In the genomic region with DNA sequence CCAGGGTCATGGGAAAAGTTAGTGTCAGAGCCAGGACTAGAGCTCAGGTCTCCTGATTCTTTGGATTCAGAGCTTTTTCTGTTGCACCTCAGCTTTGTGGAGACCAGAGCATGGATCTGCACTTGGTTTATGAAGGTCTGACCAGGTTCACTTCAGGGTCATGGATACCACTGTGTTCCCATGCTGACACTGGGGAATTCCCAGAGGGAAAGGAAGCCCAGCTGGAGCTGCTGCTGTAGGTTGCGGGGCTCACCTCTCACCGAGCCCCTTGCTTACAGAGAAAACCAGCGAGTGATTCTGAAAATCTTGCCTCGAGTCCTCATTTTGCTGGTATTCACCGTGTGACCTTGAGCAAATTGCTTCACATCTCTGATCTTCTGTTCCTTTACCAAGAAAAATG, we compare ENCODE assay signal across 25 cellular contexts.
DNase-seq lines count a peak whose midpoint lies in the region; ATAC-seq and TF ChIP-seq lines count a peak whose summit lies in the region.
"Had no signal": no experiment of that assay in that cellular context is flagged by ENCODE, and none has a peak within 500 bp of the region (broad histone marks: within the 10 kb centered on the region; RNA-seq: fewer than 3 reads in every experiment).

No MANE protein-coding gene starts in this region.

- CTCF ChIA-PET in CD4-positive, alpha-beta memory T cell (lab: Charles Lee; ENCODE audit: partially characterized antibody): interaction anchor here (1.4 to 2.2 kb wide), 3 partner anchors 36 to 272 kb away, joined by 3 to 9 read pairs (median 3); no protein-coding TSS in a partner anchor
- CTCF ChIA-PET in HEK293 (lab: Yijun Ruan, JAX): interaction anchor here (0.7 kb wide), 2 partner anchors 16 to 228 kb away, joined by 3 read pairs; no protein-coding TSS in a partner anchor

- no peak for DNase-seq in CD4-positive, alpha-beta memory T cell
- no peak for DNase-seq in effector memory CD8-positive, alpha-beta T cell
- DNase-seq in natural killer cell treated with Interleukin-12 subunit alpha and Interleukin-12 subunit beta and Interleukin-15 and Interleukin-18, amount 100 ng/mL, for 72 hours (ENCODE audit: low spot score): no peak
- DNase-seq in glutamatergic neuron: no peak
- DNase-seq in omental fat pad (ENCODE audit: low spot score): no peak
- no peak for DNase-seq in NCI-H2107 (lab: John Stamatoyannopoulos, UW)
- DNase-seq in DMS79 treated with DMSO at 0.1 percent for 48 hours (lab: John Stamatoyannopoulos, UW): no peak
- DNase-seq: activated CD4-positive, alpha-beta memory T cell treated with anti-CD3 and anti-CD28 coated beads, Interleukin-2, amount 10 ng/mL, durations not matched to agents 7 days and 5 days; Karpas-422; NCI-H1048; NCI-H2029 treated with DMSO at 0.1 percent for 48 hours; NCI-H510A; NK-92 treated with Interleukin-12 subunit alpha and Interleukin-12 subunit beta, amount 100 ng/mL, for 24 hours; stimulated activated CD4-positive, alpha-beta T cell treated with anti-CD3 and anti-CD28 coated beads, Interleukin-1b, Interleukin-23, amount 100 ng/mL, for 48 hours; stimulated activated naive CD4-positive, alpha-beta T cell treated with Interleukin-2 at 50 U/mL for 16 hours; T-helper 9 cell had no signal

- no peaks in the 10 kb centered on the region for H3K9me3 Mint-ChIP-seq in CD4-positive, alpha-beta memory T cell
- H3K9me3 Mint-ChIP-seq in effector memory CD8-positive, alpha-beta T cell: no peaks in the 10 kb centered on the region
- H3K9me3 Mint-ChIP-seq in natural killer cell treated with Interleukin-12 subunit alpha and Interleukin-12 subunit beta and Interleukin-15 and Interleukin-18, amount 100 ng/mL, for 72 hours: no peaks in the 10 kb centered on the region
- H3K9me3 Mint-ChIP-seq in glutamatergic neuron (ENCODE audit: unreplicated experiment): peaks cover 11% of the 10 kb centered on the region
- H3K9me3 Mint-ChIP-seq: activated CD4-positive, alpha-beta memory T cell treated with anti-CD3 and anti-CD28 coated beads, Interleukin-2, amount 10 ng/mL, durations not matched to agents 7 days and 5 days; nephron; WTC11 had no signal

- H3K27ac Mint-ChIP-seq in CD4-positive, alpha-beta memory T cell: peak overlapping the region in 4 of 7 donors; percentile 22 to 89 (median 62)
- peak overlapping the region; percentile 94 to 95 for H3K27ac Mint-ChIP-seq in effector memory CD8-positive, alpha-beta T cell
- H3K27ac Mint-ChIP-seq in natural killer cell treated with Interleukin-12 subunit alpha and Interleukin-12 subunit beta and Interleukin-15 and Interleukin-18, amount 100 ng/mL, for 72 hours: peak overlapping the region; percentile 90 to 95
- H3K27ac Mint-ChIP-seq in glutamatergic neuron (ENCODE audit: unreplicated experiment): no peak overlapping the region
- H3K27ac Mint-ChIP-seq: activated CD4-positive, alpha-beta memory T cell treated with anti-CD3 and anti-CD28 coated beads, Interleukin-2, amount 10 ng/mL, durations not matched to agents 7 days and 5 days; nephron; WTC11 had no signal

- no peaks in the 10 kb centered on the region for H3K27me3 Mint-ChIP-seq in CD4-positive, alpha-beta memory T cell
- no peaks in the 10 kb centered on the region for H3K27me3 Mint-ChIP-seq in effector memory CD8-positive, alpha-beta T cell
- no peaks in the 10 kb centered on the region for H3K27me3 Mint-ChIP-seq in natural killer cell treated with Interleukin-12 subunit alpha and Interleukin-12 subunit beta and Interleukin-15 and Interleukin-18, amount 100 ng/mL, for 72 hours
- peaks cover 14% of the 10 kb centered on the region for H3K27me3 Mint-ChIP-seq in glutamatergic neuron (ENCODE audit: unreplicated experiment)
- H3K27me3 Mint-ChIP-seq: activated CD4-positive, alpha-beta memory T cell treated with anti-CD3 and anti-CD28 coated beads, Interleukin-2, amount 10 ng/mL, durations not matched to agents 7 days and 5 days had no signal

- no peak for TF ChIP-seq CTCF in HEK293 (tag by site-specific recombination; IDR thresholded peaks at IDR 0.05)
- TF ChIP-seq CTCF in glutamatergic neuron (IDR thresholded peaks at IDR 0.05; ENCODE audit: partially characterized antibody, unreplicated experiment): no peak
- no peak for TF ChIP-seq CTCF in omental fat pad (IDR thresholded peaks at IDR 0.05)

- H3K9me3 ChIP-seq in CD4-positive, alpha-beta memory T cell (ENCODE audit: control insufficient read depth in 1 of 2, low read length in 2 of 2): no peaks in the 10 kb centered on the region
- no peaks in the 10 kb centered on the region for H3K9me3 ChIP-seq in HEK293 (ENCODE audit: control insufficient read depth, insufficient read depth, low read depth, low read length)
- H3K9me3 ChIP-seq: adrenal gland, breast epithelium, gastroesophageal sphincter had no signal

- no peak for ATAC-seq in effector memory CD8-positive, alpha-beta T cell (replicated peaks)
- no peak for ATAC-seq in natural killer cell treated with Interleukin-12 subunit alpha and Interleukin-12 subunit beta and Interleukin-15 and Interleukin-18, amount 100 ng/mL, for 72 hours
- ATAC-seq in omental fat pad (ENCODE audit: low FRiP score): no peak
- ATAC-seq: esophagus mucosa, gastroesophageal sphincter, SK-N-SH treated with all-trans-retinoic acid at 6 μM for 48 hours, WTC11 had no signal

- H3K36me3 Mint-ChIP-seq in CD4-positive, alpha-beta memory T cell: peaks cover 25 to 44% of the 10 kb centered on the region in 2 donors
- peaks cover 60% of the 10 kb centered on the region for H3K36me3 Mint-ChIP-seq in effector memory CD8-positive, alpha-beta T cell (ENCODE audit: insufficient read depth)
- peaks cover 6% of the 10 kb centered on the region for H3K36me3 Mint-ChIP-seq in natural killer cell treated with Interleukin-12 subunit alpha and Interleukin-12 subunit beta and Interleukin-15 and Interleukin-18, amount 100 ng/mL, for 72 hours
- H3K36me3 Mint-ChIP-seq in glutamatergic neuron (ENCODE audit: unreplicated experiment): no peaks in the 10 kb centered on the region
- H3K36me3 Mint-ChIP-seq: WTC11 had no signal

- no peak overlapping the region for H3K27ac ChIP-seq in CD4-positive, alpha-beta memory T cell (ENCODE audit: low read depth, low read length)
- H3K27ac ChIP-seq in HEK293 (ENCODE audit: extremely low read depth, low read depth, low read length): no peak overlapping the region
- H3K27ac ChIP-seq: breast epithelium, parathyroid adenoma had no signal

- peaks cover 20% of the 10 kb centered on the region for H3K36me3 ChIP-seq in CD4-positive, alpha-beta memory T cell (ENCODE audit: insufficient read depth, low read length)
- no peaks in the 10 kb centered on the region for H3K36me3 ChIP-seq in HEK293 (ENCODE audit: control insufficient read depth in 2 of 2, insufficient read depth in 1 of 2, low read length in 2 of 2)
- H3K36me3 ChIP-seq: adrenal gland, breast epithelium had no signal

- intact Hi-C loops in CD4-positive, alpha-beta memory T cell (cut with micrococcal nuclease): no loop called here

- no peaks in the 10 kb centered on the region for H3K27me3 ChIP-seq in CD4-positive, alpha-beta memory T cell (ENCODE audit: insufficient read depth, low read length)
- H3K27me3 ChIP-seq: adrenal gland, breast epithelium, gastroesophageal sphincter had no signal

- H3K4me3 Mint-ChIP-seq in CD4-positive, alpha-beta memory T cell: no peak overlapping the region
- H3K4me3 Mint-ChIP-seq in effector memory CD8-positive, alpha-beta T cell: no peak overlapping the region
- H3K4me3 Mint-ChIP-seq in natural killer cell treated with Interleukin-12 subunit alpha and Interleukin-12 subunit beta and Interleukin-15 and Interleukin-18, amount 100 ng/mL, for 72 hours: peak overlapping the region; percentile 70
- no peak overlapping the region for H3K4me3 Mint-ChIP-seq in glutamatergic neuron (ENCODE audit: unreplicated experiment)
- H3K4me3 Mint-ChIP-seq: activated CD4-positive, alpha-beta memory T cell treated with anti-CD3 and anti-CD28 coated beads, Interleukin-2, amount 10 ng/mL, durations not matched to agents 7 days and 5 days; nephron; WTC11 had no signal

- peaks cover 31 to 56% (median 39%) of the 10 kb centered on the region in 4 donors for H3K4me1 Mint-ChIP-seq in CD4-positive, alpha-beta memory T cell
- H3K4me1 Mint-ChIP-seq in effector memory CD8-positive, alpha-beta T cell (ENCODE audit: low read depth in 2 of 2): peaks cover 69 to 82% of the 10 kb centered on the region in 2 donors
- peaks cover 67 to 68% of the 10 kb centered on the region in 2 donors for H3K4me1 Mint-ChIP-seq in natural killer cell treated with Interleukin-12 subunit alpha and Interleukin-12 subunit beta and Interleukin-15 and Interleukin-18, amount 100 ng/mL, for 72 hours (ENCODE audit: low read depth in 2 of 2)
- peaks cover 41% of the 10 kb centered on the region for H3K4me1 Mint-ChIP-seq in glutamatergic neuron (ENCODE audit: low read depth, unreplicated experiment)

- H3K4me1 ChIP-seq in CD4-positive, alpha-beta memory T cell (ENCODE audit: insufficient read depth, low read length): peaks cover 31% of the 10 kb centered on the region
- no peaks in the 10 kb centered on the region for H3K4me1 ChIP-seq in HEK293 (ENCODE audit: control insufficient read depth, insufficient read depth, low read length)

- POLR2A ChIA-PET in CD4-positive, alpha-beta memory T cell (lab: Charles Lee; ENCODE audit: partially characterized antibody): no interaction called here
- POLR2A ChIA-PET in HEK293 (lab: Yijun Ruan, JAX): interaction anchor here (1.5 kb wide), 1 partner anchor 22 kb away, joined by 4 read pairs; no protein-coding TSS in a partner anchor

- no peak overlapping the region for H3K4me3 ChIP-seq in CD4-positive, alpha-beta memory T cell (ENCODE audit: low read length in 2 of 2)
- H3K4me3 ChIP-seq in HEK293 (ENCODE audit: low read depth, low read length): no peak overlapping the region
- H3K4me3 ChIP-seq: adrenal gland, breast epithelium, gastroesophageal sphincter had no signal

TF ChIP-seq in HEK293, 187 proteins besides CTCF, POLR2A, EP300 and RAD21 (continues in another document):
- TF ChIP-seq, protein P1, sequence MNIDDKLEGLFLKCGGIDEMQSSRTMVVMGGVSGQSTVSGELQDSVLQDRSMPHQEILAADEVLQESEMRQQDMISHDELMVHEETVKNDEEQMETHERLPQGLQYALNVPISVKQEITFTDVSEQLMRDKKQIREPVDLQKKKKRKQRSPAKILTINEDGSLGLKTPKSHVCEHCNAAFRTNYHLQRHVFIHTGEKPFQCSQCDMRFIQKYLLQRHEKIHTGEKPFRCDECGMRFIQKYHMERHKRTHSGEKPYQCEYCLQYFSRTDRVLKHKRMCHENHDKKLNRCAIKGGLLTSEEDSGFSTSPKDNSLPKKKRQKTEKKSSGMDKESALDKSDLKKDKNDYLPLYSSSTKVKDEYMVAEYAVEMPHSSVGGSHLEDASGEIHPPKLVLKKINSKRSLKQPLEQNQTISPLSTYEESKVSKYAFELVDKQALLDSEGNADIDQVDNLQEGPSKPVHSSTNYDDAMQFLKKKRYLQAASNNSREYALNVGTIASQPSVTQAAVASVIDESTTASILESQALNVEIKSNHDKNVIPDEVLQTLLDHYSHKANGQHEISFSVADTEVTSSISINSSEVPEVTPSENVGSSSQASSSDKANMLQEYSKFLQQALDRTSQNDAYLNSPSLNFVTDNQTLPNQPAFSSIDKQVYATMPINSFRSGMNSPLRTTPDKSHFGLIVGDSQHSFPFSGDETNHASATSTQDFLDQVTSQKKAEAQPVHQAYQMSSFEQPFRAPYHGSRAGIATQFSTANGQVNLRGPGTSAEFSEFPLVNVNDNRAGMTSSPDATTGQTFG (tag by site-specific recombination; IDR thresholded peaks at IDR 0.05; ENCODE audit: borderline replicate concordance): no peak
